ENCODE assay signal across 8 cellular contexts in the genomic region with DNA sequence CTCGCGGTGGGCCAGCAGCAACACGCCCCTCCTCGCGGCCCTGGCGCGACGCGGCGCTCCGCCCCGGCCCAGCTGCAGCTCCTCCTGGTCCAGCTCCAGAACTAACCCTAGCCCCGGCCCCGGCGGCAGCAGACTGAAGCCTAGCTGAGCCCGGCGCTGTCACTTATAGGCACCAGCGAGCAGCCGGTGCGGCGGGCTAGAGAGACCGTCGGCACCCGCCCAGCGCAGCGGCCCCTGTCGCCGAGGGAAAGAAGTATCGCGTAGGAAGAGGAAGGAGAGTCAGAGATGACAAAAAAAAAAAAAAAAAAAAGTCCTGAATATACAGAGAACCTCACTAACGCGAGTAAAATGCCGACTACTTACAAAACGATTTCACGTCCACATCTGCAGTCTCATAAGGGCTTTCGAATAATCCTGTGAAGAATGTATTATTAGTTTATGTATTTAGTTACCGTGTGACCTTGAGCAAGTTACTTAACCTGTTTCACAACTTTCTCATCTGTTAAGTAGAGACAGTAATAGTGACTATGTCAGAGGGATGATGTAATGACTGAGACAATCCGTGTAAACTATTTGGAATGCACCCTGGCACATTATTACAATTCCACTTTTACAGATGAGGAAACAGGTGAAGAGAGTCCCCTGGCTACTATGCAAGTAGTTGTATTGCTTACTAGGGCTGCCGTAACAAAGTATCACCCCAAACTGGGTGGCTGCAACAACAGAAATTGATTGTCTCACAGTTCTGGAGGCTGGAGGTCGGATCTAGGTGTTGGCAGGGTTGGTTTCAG. TPM values are rescaled to one million over a fixed set of nuclear protein-coding genes. Genes with fewer than 3 reads are reported as not detected.
DNase-seq lines count a peak whose midpoint lies in the region; ATAC-seq, FAIRE-seq and TF ChIP-seq lines count a peak whose summit lies in the region.

SLC9A1 (minus strand) TSS at position 135 of the 791 bp plus-strand sequence. CDS start 791 bp downstream, outside the sequence.

- TF ChIP-seq EP300 in A549 (IDR thresholded peaks at IDR 0.05), result peak; percentile 15 to 25; a peak in 2 of 5 replicates

- H3K27ac ChIP-seq in A549 (peak within 1 kb of the TSS; percentile 98 to 100), VCaP (peak within 1 kb of the TSS; percentile 81), mammary epithelial cell (ENCODE audit: insufficient read depth, low read depth, low read length) (peak within 1 kb of the TSS; percentile 89), smooth muscle cell (ENCODE audit: low read depth) (peak within 1 kb of the TSS; percentile 81)

- dilution Hi-C loops in mammary epithelial cell (cut with HindIII; ENCODE audit: low sequenced_read_pairs), result no loop called here

- H4K20me1 ChIP-seq in mammary epithelial cell (ENCODE audit: insufficient read depth, low read length) (no peaks in the 10 kb centered on the region), smooth muscle cell (ENCODE audit: low read depth) (peaks cover 42% of the 10 kb centered on the region)

- H3K27me3 ChIP-seq in mammary epithelial cell (ENCODE audit: insufficient read depth, low read length) (no peaks in the 10 kb centered on the region), smooth muscle cell (ENCODE audit: low read depth) (no peaks in the 10 kb centered on the region)

- peak within 1 kb of the TSS; percentile 94 for H3K4me2 ChIP-seq in A549
- peak within 1 kb of the TSS; percentile 85 for H3K4me2 ChIP-seq in mammary epithelial cell (ENCODE audit: insufficient read depth, low read depth, low read length)
- H3K4me2 ChIP-seq in smooth muscle cell, result peak within 1 kb of the TSS; percentile 95

- H3K79me2 ChIP-seq in mammary epithelial cell (ENCODE audit: insufficient read depth, low read length) (peaks cover 46% of the 10 kb centered on the region), smooth muscle cell (ENCODE audit: low read depth) (peaks cover 45% of the 10 kb centered on the region)

- H3K9me3 ChIP-seq in A549 (no peaks in the 10 kb centered on the region), mammary epithelial cell (replicated peaks; ENCODE audit: insufficient read depth, low read length) (no peaks in the 10 kb centered on the region), smooth muscle cell (replicated peaks; ENCODE audit: low read depth) (no peaks in the 10 kb centered on the region)

- TF ChIP-seq RAD21 in A549 (conservative IDR thresholded peaks at IDR 0.05 in 1 of 2, IDR thresholded peaks at IDR 0.05 in 1 of 2), result peak; percentile 15 to 28; a peak in 1 of 5 replicates

- no peaks in the 10 kb centered on the region for H3F3A ChIP-seq in smooth muscle cell (ENCODE audit: low read depth)

- intact Hi-C loops in mammary epithelial cell (cut with micrococcal nuclease), result loop anchor here (1.0 to 2.0 kb wide), 7 partner anchors 37 to 159 kb away; no protein-coding TSS in a partner anchor

- 5% methylated on average over 20 of the region's 40 CpGs for WGBS in A549 (ENCODE audit: missing lambda C conversion rate)
- 3% methylated on average over 18 of the region's 40 CpGs for WGBS in mammary epithelial cell (ENCODE audit: low coverage, missing lambda C conversion rate)
- 7% methylated on average over 31 of the region's 40 CpGs for WGBS in smooth muscle cell (ENCODE audit: low lambda C conversion rate)

- in situ Hi-C loops in mammary epithelial cell (cut with MboI; ENCODE audit: low sequenced_read_pairs in 2 of 2), result loop anchor here in 1 of 2 donors (5.0 kb wide), 1 partner anchor 43 kb away; no protein-coding TSS in a partner anchor

- BruUV-seq in mammary epithelial cell (replicated peaks; lab: Mats Ljungman, UMichigan), result TSS peak; percentile 70

- H3K9ac ChIP-seq in mammary epithelial cell (ENCODE audit: insufficient read depth, low read length), result peak within 1 kb of the TSS; percentile 90
- peak within 1 kb of the TSS; percentile 85 for H3K9ac ChIP-seq in smooth muscle cell (ENCODE audit: low read depth)

- CTCF ChIA-PET in A549 (lab: Yijun Ruan, JAX), result interaction anchor here (0.6 to 3.2 kb wide), 18 partner anchors 8 to 982 kb away, joined by 3 to 17 read pairs (median 4); no protein-coding TSS in a partner anchor
- CTCF ChIA-PET in mammary epithelial cell (lab: Charles Lee; ENCODE audit: low non-redundant PET), result interaction anchor here (1.0 kb wide), 1 partner anchor 43 kb away, joined by 23 read pairs; no protein-coding TSS in a partner anchor

- H3K4me3 ChIP-seq in A549, result peak within 1 kb of the TSS; percentile 91
- H3K4me3 ChIP-seq in mammary epithelial cell (replicated peaks in 1 of 3; ENCODE audit: insufficient read depth in 1 of 3, low read depth in 2 of 3, low read length in 3 of 3), result peak within 1 kb of the TSS; percentile 66 to 76 (median 69)
- peak within 1 kb of the TSS; percentile 57 for H3K4me3 ChIP-seq in smooth muscle cell

- H3K36me3 ChIP-seq in mammary epithelial cell (ENCODE audit: insufficient read depth, low read length), result no peaks in the 10 kb centered on the region
- H3K36me3 ChIP-seq in smooth muscle cell (ENCODE audit: low read depth), result no peaks in the 10 kb centered on the region

- no peak for FAIRE-seq in A549 (lab: Jason Lieb, UNC)

- H3K4me1 ChIP-seq in A549, result peaks cover 28% of the 10 kb centered on the region
- H3K4me1 ChIP-seq in mammary epithelial cell (ENCODE audit: insufficient read depth, low read length), result peaks cover 37% of the 10 kb centered on the region
- H3K4me1 ChIP-seq in smooth muscle cell (ENCODE audit: low read depth), result peaks cover 15% of the 10 kb centered on the region

- peak; percentile 97 for TF ChIP-seq POLR2A in A549 (IDR thresholded peaks at IDR 0.05; ENCODE audit: low read length)

- POLR2A ChIA-PET in A549 (lab: Yijun Ruan, JAX), result interaction anchor here (0.6 to 2.2 kb wide), 16 partner anchors 9 to 570 kb away, joined by 3 to 36 read pairs (median 4); partner anchors contain the start of genes FAM76A and WDTC1

- H2AFZ ChIP-seq in mammary epithelial cell (ENCODE audit: low read depth, low read length), result peak within 1 kb of the TSS; percentile 46
- H2AFZ ChIP-seq in smooth muscle cell (ENCODE audit: low read depth), result peak within 1 kb of the TSS; percentile 42

- ATAC-seq in A549 (peak; percentile 91 to 96), GM18520 (IDR thresholded peaks at IDR 0.05; ENCODE audit: unreplicated experiment) (peak; percentile 87), HG03066 (IDR thresholded peaks at IDR 0.05; ENCODE audit: low read depth, unreplicated experiment) (peak; percentile 82)

- TF ChIP-seq CTCF in A549 (IDR thresholded peaks at IDR 0.05) (peak; percentile 63), VCaP (conservative IDR thresholded peaks at IDR 0.05) (peak; percentile 94), mammary epithelial cell (conservative IDR thresholded peaks at IDR 0.05 in 1 of 2, IDR thresholded peaks at IDR 0.05 in 1 of 2; ENCODE audit: extremely low read depth in 1 of 2, insufficient read depth in 1 of 2, low read depth in 1 of 2, low read length in 2 of 2) (peak; percentile 72 to 91), smooth muscle cell (IDR thresholded peaks at IDR 0.05; ENCODE audit: borderline replicate concordance, insufficient read depth, poor library complexity, severe bottlenecking) (peak; percentile 71)

- DNase-seq in A549 (ENCODE audit: low read depth in 1 of 2, low spot score in 1 of 2) (peak; percentile 60 to 90), NCI-H2196 (lab: John Stamatoyannopoulos, UW; ENCODE audit: unreplicated experiment) (peak; percentile 89), mammary epithelial cell (peak; percentile 89), iPS-NIHi11 (ENCODE audit: low spot score) (peak; percentile 93), smooth muscle cell (lab: John Stamatoyannopoulos, UW; ENCODE audit: unreplicated experiment) (peak; percentile 90)

TF ChIP-seq in A549, 52 proteins besides CTCF, POLR2A, EP300 and RAD21 (continues in another document):
- TF ChIP-seq BCL3 (IDR thresholded peaks at IDR 0.05) (peak; percentile 97; the same call in 2 of the 3 replicates), HOXB13 (CRISPR knock-in tag; IDR thresholded peaks at IDR 0.05; ENCODE audit: low read depth) (no peak), NFE2L2 (conservative IDR thresholded peaks at IDR 0.05; ENCODE audit: low read length) (no peak), FOSL2 (IDR thresholded peaks at IDR 0.05) (no peak), FOSL2 (CRISPR knock-in tag; IDR thresholded peaks at IDR 0.05) (peak; percentile 21; the same call in 1 of the 2 replicates), ZC3H11A (IDR thresholded peaks at IDR 0.05) (no peak), CHD4 (IDR thresholded peaks at IDR 0.05; ENCODE audit: borderline replicate concordance) (no peak), EHF (CRISPR knock-in tag; IDR thresholded peaks at IDR 0.05) (no peak), GATA3 (IDR thresholded peaks at IDR 0.05; ENCODE audit: borderline replicate concordance) (no peak)
- TF ChIP-seq, protein P1, sequence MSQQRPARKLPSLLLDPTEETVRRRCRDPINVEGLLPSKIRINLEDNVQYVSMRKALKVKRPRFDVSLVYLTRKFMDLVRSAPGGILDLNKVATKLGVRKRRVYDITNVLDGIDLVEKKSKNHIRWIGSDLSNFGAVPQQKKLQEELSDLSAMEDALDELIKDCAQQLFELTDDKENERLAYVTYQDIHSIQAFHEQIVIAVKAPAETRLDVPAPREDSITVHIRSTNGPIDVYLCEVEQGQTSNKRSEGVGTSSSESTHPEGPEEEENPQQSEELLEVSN (IDR thresholded peaks at IDR 0.05; ENCODE audit: borderline replicate concordance, low read depth), result no peak

RNA-seq across cellular contexts. Expression of gene SLC9A1, which starts in this region (rescaled TPM):
- polyA plus RNA-seq in A549 (2011; rRNA removed) (8.0 and 11.1 TPM in 2 replicates), A549 (2017; fragmentation: RNase III; extraction: RNeasy Plus Mini Kit Qiagen cat#74134 plus additional on column Dnase treatment) (7.3 to 7.5 TPM (median 7.4 TPM) in 3 replicates), mammary epithelial cell (16.7 TPM), smooth muscle cell (37.4 and 59.5 TPM in 2 replicates)
- polyA plus RNA-seq in A549 (2012; cell fraction: cytosol; rRNA removed), result 5.4 and 7.5 TPM in 2 replicates
- 15.2 and 16.5 TPM in 2 replicates for polyA plus RNA-seq in A549 (2012; cell fraction: nucleus; rRNA removed)
- 7.4 and 15.8 TPM in 2 replicates for polyA minus RNA-seq in A549 (2011; rRNA and poly(A)+ RNA removed)
- total RNA-seq in mammary epithelial cell (100 to 1,000 TPM in 1 of 2 donors, 1 to 10 TPM in 1; 9.5 to 124 TPM), smooth muscle cell (16.5 and 20.7 TPM in 2 replicates)
- 203 TPM for polyA minus RNA-seq in mammary epithelial cell

Comparison
In these comparisons a context has a peak if more than half of its experiments do, and no peak if none do; other contexts are left out.
1. Peak in every context shown above with its lines: DNase-seq, ATAC-seq, H3K4me3 ChIP-seq and H3K27ac ChIP-seq.